In the genomic region with DNA sequence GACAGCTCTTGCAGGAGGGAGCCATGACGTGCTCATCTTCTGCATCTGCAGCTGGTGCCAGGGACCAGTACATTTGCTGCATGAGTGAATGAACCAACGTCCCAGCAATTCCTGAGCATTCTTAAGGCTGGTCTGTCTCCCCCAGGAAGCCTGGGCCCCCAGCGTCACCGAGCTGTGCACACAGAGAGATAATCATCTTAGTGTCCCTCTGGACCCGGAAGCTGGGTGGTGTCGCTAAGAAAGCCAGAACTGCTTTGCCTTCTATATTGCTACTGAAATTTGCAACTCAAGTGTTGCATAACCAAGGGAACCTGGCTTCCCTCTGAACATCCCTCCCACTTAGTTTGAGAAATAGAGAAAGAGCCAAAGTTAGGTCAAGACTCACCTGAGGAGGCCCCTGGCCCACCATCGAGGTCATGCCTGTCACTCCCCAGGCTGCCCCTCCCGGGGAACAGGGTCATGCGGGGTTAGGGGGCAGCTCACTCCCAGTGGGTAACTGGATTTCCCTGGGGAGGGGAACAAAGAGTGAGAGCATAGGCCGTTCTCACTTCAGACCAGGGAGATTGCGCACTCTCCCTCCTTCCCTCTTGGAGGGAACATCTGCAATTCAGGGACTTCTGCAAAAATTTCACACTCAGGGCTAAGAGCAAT, we compare ENCODE assay signal across 1 cellular context.
TF ChIP-seq lines count a peak whose summit lies in the region.

No MANE protein-coding gene starts in this region.

TF ChIP-seq in SK-N-SH, 30 proteins besides CTCF, POLR2A, EP300 and RAD21 (continued from another document):
- TF ChIP-seq, protein P1, sequence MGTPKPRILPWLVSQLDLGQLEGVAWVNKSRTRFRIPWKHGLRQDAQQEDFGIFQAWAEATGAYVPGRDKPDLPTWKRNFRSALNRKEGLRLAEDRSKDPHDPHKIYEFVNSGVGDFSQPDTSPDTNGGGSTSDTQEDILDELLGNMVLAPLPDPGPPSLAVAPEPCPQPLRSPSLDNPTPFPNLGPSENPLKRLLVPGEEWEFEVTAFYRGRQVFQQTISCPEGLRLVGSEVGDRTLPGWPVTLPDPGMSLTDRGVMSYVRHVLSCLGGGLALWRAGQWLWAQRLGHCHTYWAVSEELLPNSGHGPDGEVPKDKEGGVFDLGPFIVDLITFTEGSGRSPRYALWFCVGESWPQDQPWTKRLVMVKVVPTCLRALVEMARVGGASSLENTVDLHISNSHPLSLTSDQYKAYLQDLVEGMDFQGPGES (IDR thresholded peaks at IDR 0.05; ENCODE audit: low read depth, low read length): no peak
- no peak for TF ChIP-seq ELF1 (IDR thresholded peaks at IDR 0.05)
- TF ChIP-seq SIN3A (IDR thresholded peaks at IDR 0.05; ENCODE audit: borderline replicate concordance, low read depth, low read length): no peak
